Comparison of ENCODE assay signal across 1 cellular context in genomic region chr2:229719926-229720652, GRCh38.
TF ChIP-seq lines count a peak whose summit lies in the region.

No MANE protein-coding gene starts in this region.

TF ChIP-seq in K562, 482 proteins besides CTCF, POLR2A, EP300 and RAD21 (continued from another document and continues in another):
- TF ChIP-seq TEAD4 (IDR thresholded peaks at IDR 0.05; ENCODE audit: low read length) (peak; percentile 29; the same call in 1 of the 2 replicates), TEAD4 (CRISPR knock-in tag; IDR thresholded peaks at IDR 0.05; ENCODE audit: borderline replicate concordance) (no peak), MTA3 (IDR thresholded peaks at IDR 0.05; ENCODE audit: borderline replicate concordance) (no peak), SMARCE1 (IDR thresholded peaks at IDR 0.05) (peak; percentile 71), ZNF239 (CRISPR knock-in tag; IDR thresholded peaks at IDR 0.05) (no peak), ZNF764 (CRISPR knock-in tag; IDR thresholded peaks at IDR 0.05; ENCODE audit: low read depth) (no peak), ATF7 (IDR thresholded peaks at IDR 0.05) (peak; percentile 22; the same call in 1 of the 2 replicates), PRMT5 (CRISPR knock-in tag; IDR thresholded peaks at IDR 0.05) (no peak), ZNF217 (CRISPR knock-in tag; IDR thresholded peaks at IDR 0.05) (no peak), NELFE (IDR thresholded peaks at IDR 0.05; ENCODE audit: insufficient read depth, insufficient read length) (no peak), NR0B1 (IDR thresholded peaks at IDR 0.05; ENCODE audit: partially characterized antibody) (no peak), ESRRB (CRISPR knock-in tag; IDR thresholded peaks at IDR 0.05; ENCODE audit: borderline replicate concordance) (no peak), CBFA2T3 (IDR thresholded peaks at IDR 0.05) (peak; percentile 41), ZNF174 (CRISPR knock-in tag; IDR thresholded peaks at IDR 0.05) (no peak), MAZ (CRISPR knock-in tag; conservative IDR thresholded peaks at IDR 0.05 in 1 of 2, IDR thresholded peaks at IDR 0.05 in 1 of 2) (no peak), ZNF134 (CRISPR knock-in tag; conservative IDR thresholded peaks at IDR 0.05) (no peak), ZNF561 (CRISPR knock-in tag; conservative IDR thresholded peaks at IDR 0.05) (no peak), TAF7 (tag; IDR thresholded peaks at IDR 0.05) (no peak), TCF7 (IDR thresholded peaks at IDR 0.05; ENCODE audit: borderline replicate concordance) (no peak), MYBL2 (IDR thresholded peaks at IDR 0.05; ENCODE audit: low read depth) (no peak), MYBL2 (CRISPR knock-in tag; IDR thresholded peaks at IDR 0.05; ENCODE audit: borderline replicate concordance) (no peak), TRIM24 (IDR thresholded peaks at IDR 0.05) (0 out of 4 replicates have a peak, but pooled peaks of 1 of the 2 experiments have one; percentile 15), MYNN (IDR thresholded peaks at IDR 0.05) (no peak), MYNN (CRISPR knock-in tag; IDR thresholded peaks at IDR 0.05) (no peak), GTF2A2 (tag; IDR thresholded peaks at IDR 0.05) (no peak), CXXC5 (CRISPR knock-in tag; IDR thresholded peaks at IDR 0.05) (no peak), HMG20A (CRISPR knock-in tag; conservative IDR thresholded peaks at IDR 0.05) (no peak), ELF4 (CRISPR knock-in tag; IDR thresholded peaks at IDR 0.05) (no peak), ZBTB17 (CRISPR knock-in tag; IDR thresholded peaks at IDR 0.05) (no peak), ZNF766 (CRISPR knock-in tag; conservative IDR thresholded peaks at IDR 0.05) (peak; percentile 79), OTX1 (CRISPR knock-in tag; IDR thresholded peaks at IDR 0.05) (no peak), MXI1 (IDR thresholded peaks at IDR 0.05; ENCODE audit: low read depth, low read length) (no peak), CEBPZ (IDR thresholded peaks at IDR 0.05; ENCODE audit: borderline replicate concordance, low read depth, low read length) (no peak), LEF1 (IDR thresholded peaks at IDR 0.05) (no peak), MEIS2 (IDR thresholded peaks at IDR 0.05; ENCODE audit: partially characterized antibody) (peak; percentile 40), ZBTB43 (CRISPR knock-in tag; IDR thresholded peaks at IDR 0.05) (no peak), MTA2 (IDR thresholded peaks at IDR 0.05; ENCODE audit: low read depth) (no peak), ZNF436 (CRISPR knock-in tag; IDR thresholded peaks at IDR 0.05) (no peak), HDGF (IDR thresholded peaks at IDR 0.05) (no peak), TCF3 (CRISPR knock-in tag; IDR thresholded peaks at IDR 0.05) (no peak), BRF1 (IDR thresholded peaks at IDR 0.05; ENCODE audit: borderline replicate concordance, extremely low read depth, insufficient read length) (no peak), HCFC1 (IDR thresholded peaks at IDR 0.05; ENCODE audit: low read depth, low read length) (no peak), DPF2 (IDR thresholded peaks at IDR 0.05) (peak; percentile 64; the same call in 1 of the 2 replicates), DACH1 (IDR thresholded peaks at IDR 0.05; ENCODE audit: partially characterized antibody) (no peak), MLLT1 (IDR thresholded peaks at IDR 0.05) (no peak), RCOR1 (IDR thresholded peaks at IDR 0.05; ENCODE audit: borderline replicate concordance in 1 of 2, low read depth in 2 of 2, low read length in 2 of 2) (peak in 1 of 2 experiments; percentile 35; a peak in 1 of 4 replicates), SMARCA4 (IDR thresholded peaks at IDR 0.05) (peak; percentile 73; the same call in 1 of the 2 replicates), FUS (optimal IDR thresholded peaks at IDR 0.05; ENCODE audit: low read depth, low read length) (no peak), ZNF224 (CRISPR knock-in tag; IDR thresholded peaks at IDR 0.05) (no peak), CHD2 (IDR thresholded peaks at IDR 0.05; ENCODE audit: low read depth, low read length) (no peak), THAP7 (CRISPR knock-in tag; IDR thresholded peaks at IDR 0.05) (no peak), FOS (IDR thresholded peaks at IDR 0.05; ENCODE audit: extremely low read depth, insufficient read length) (peak; percentile 34), ZBTB1 (CRISPR knock-in tag; IDR thresholded peaks at IDR 0.05; ENCODE audit: borderline replicate concordance, low read depth) (no peak), JUN (IDR thresholded peaks at IDR 0.05; ENCODE audit: borderline replicate concordance, low read depth, low read length) (peak; percentile 69), JUN (CRISPR knock-in tag; IDR thresholded peaks at IDR 0.05; ENCODE audit: borderline replicate concordance) (no peak), POLR2B (IDR thresholded peaks at IDR 0.05; ENCODE audit: low read depth, partially characterized antibody) (no peak), XRCC3 (IDR thresholded peaks at IDR 0.05) (no peak), ZNF699 (CRISPR knock-in tag; IDR thresholded peaks at IDR 0.05; ENCODE audit: insufficient replicate concordance) (no peak), MNT (conservative IDR thresholded peaks at IDR 0.05) (no peak)
